In genomic region chr19:33227870-33228599, GRCh38 we compare ENCODE assay signal across 36 cellular contexts. TPM values are rescaled to one million over a fixed set of nuclear protein-coding genes. Genes with fewer than 3 reads are reported as not detected.
"Had no signal": no experiment of that assay in that cellular context is flagged by ENCODE, and none has a peak within 500 bp of the region (broad histone marks: within the 10 kb centered on the region; RNA-seq: fewer than 3 reads in every experiment).

No MANE protein-coding gene starts in this region.

- H3K27ac ChIP-seq: adrenal gland, body of pancreas, breast epithelium, KMS-11, PC-9, RWPE1, WERI-Rb-1 had no signal

- H3K9me3 ChIP-seq: adrenal gland had no signal

- H3K4me3 ChIP-seq: adrenal gland, body of pancreas, PC-9 had no signal

- DNase-seq: activated CD4-positive, alpha-beta memory T cell treated with anti-CD3 and anti-CD28 coated beads for 36 hours; activated CD4-positive, alpha-beta T cell treated with anti-CD3 and anti-CD28 coated beads for 36 hours; activated CD4-positive, alpha-beta T cell treated with anti-CD3 and anti-CD28 coated beads, Interleukin-2, amount 50 U/mL, for 1 hour; activated CD8-positive, alpha-beta memory T cell treated with anti-CD3 and anti-CD28 coated beads, Interleukin-2, amount 50 U/mL, for 4 hours; activated gamma-delta T cell treated with Interleukin-2 at 50 U/mL for 16 hours; activated naive CD4-positive, alpha-beta T cell treated with anti-CD3 and anti-CD28 coated beads for 36 hours; activated T-cell treated with anti-CD3 and anti-CD28 coated beads for 4 hours; activated T-cell treated with anti-CD3 and anti-CD28 coated beads, Interleukin-2, amount 50 U/mL, for 4 hours; adrenal gland; body of pancreas; NCI-H1092 treated with DMSO at 0.1 percent for 48 hours; NCI-H1417; NCI-H146; NCI-H187; NCI-H2029 treated with DMSO at 0.1 percent for 48 hours; NCI-H2107; NCI-H2171; NCI-H510A; NCI-H526; NCI-H748 treated with DMSO at 0.1 percent for 48 hours; NK-92 treated with Interleukin-12 subunit alpha and Interleukin-12 subunit beta, amount 100 ng/mL, for 24 hours; PC-9; SW 1271; T1000; WERI-Rb-1 had no signal

- FAIRE-seq: astrocyte, RCC 7860 had no signal

- H3K9ac ChIP-seq: KMS-11 had no signal

- H3K36me3 ChIP-seq: adrenal gland, breast epithelium, WERI-Rb-1 had no signal

- H3K4me1 ChIP-seq: breast epithelium had no signal

RNA-seq across cellular contexts. Expression of gene SLC7A10, which starts 2.4 kb away (rescaled TPM):
- total RNA-seq: activated CD4-positive, alpha-beta memory T cell treated with anti-CD3 and anti-CD28 coated beads for 36 hours; activated CD4-positive, alpha-beta T cell treated with anti-CD3 and anti-CD28 coated beads for 36 hours; activated naive CD4-positive, alpha-beta T cell treated with anti-CD3 and anti-CD28 coated beads for 36 hours; activated naive CD4-positive, alpha-beta T cell treated with anti-CD3 and anti-CD28 coated beads, Interleukin-2, amount 50 U/mL, for 72 hours; activated T-cell treated with anti-CD3 and anti-CD28 coated beads, Interleukin-2, amount 50 U/mL, for 4 hours; activated T-helper 1 cell treated with anti-CD3 and anti-CD28 coated beads, Interleukin-12 subunit alpha, Interleukin-12 subunit beta, Interleukin-2, Interleukin-4 antibody, amounts not matched to agents 30 ng/mL and 10 ng/mL and 1 ng/mL, durations not matched to agents 14 hours and 24 hours and 36 hours; cardiac septum; LHCN-M2; PC-9; T-helper 1 cell treated with Interleukin-12 subunit alpha and Interleukin-12 subunit beta and Interleukin-4 antibody, amounts not matched to agents 30 ng/mL and 1 ng/mL, for 36 hours; T-helper 2 cell treated with Interferon-gamma antibody and Interleukin-4, amounts not matched to agents 100 ng/mL and 5 ng/mL, for 36 hours had no signal
